In genomic region chr4:552059-552458, GRCh38 we compare ENCODE assay signal across 28 cellular contexts. TPM values are rescaled to one million over a fixed set of nuclear protein-coding genes. Genes with fewer than 3 reads are reported as not detected.
A peak's percentile ranks its signal among the peaks of the same experiment; 100 is the strongest.
DNase-seq lines count a peak whose midpoint lies in the region; ATAC-seq, FAIRE-seq and TF ChIP-seq lines count a peak whose summit lies in the region.
"Had no signal": no experiment of that assay in that cellular context is flagged by ENCODE, and none has a peak within 500 bp of the region (broad histone marks: within the 10 kb centered on the region; RNA-seq: fewer than 3 reads in every experiment).

No MANE protein-coding gene starts in this region.

- H3K4me3 ChIP-seq in HepG2 (replicated peaks in 1 of 3; ENCODE audit: insufficient read depth in 1 of 3, low read depth in 2 of 3, low read length in 3 of 3): no peak overlapping the region
- H3K4me3 ChIP-seq in right lobe of liver: no peak overlapping the region
- H3K4me3 ChIP-seq: A549, BLaER1, GM12878 had no signal

- H2AFZ ChIP-seq in HepG2 (ENCODE audit: low read length): no peak overlapping the region

- H3K27ac ChIP-seq in HepG2 (ENCODE audit: extremely low read length, insufficient read depth, low read length) (no peak overlapping the region), right lobe of liver (no peak overlapping the region)
- H3K27ac ChIP-seq: 22Rv1, A549, BLaER1 had no signal

- H4K20me1 ChIP-seq in HepG2 (ENCODE audit: insufficient read depth, low read length): no peaks in the 10 kb centered on the region
- H4K20me1 ChIP-seq: BLaER1 had no signal

- TF ChIP-seq RAD21 in HepG2 (CRISPR knock-in tag; IDR thresholded peaks at IDR 0.05): no peak

- WGBS in HepG2 (ENCODE audit: low lambda C conversion rate): 13% methylated on average over 6 of the region's 6 CpGs
- 49% methylated on average over 6 of the region's 6 CpGs for WGBS in right lobe of liver (ENCODE audit: insufficient coverage, low coverage, low lambda C conversion rate, missing lambda C conversion rate)

- peaks cover 10 to 22% of the 10 kb centered on the region in 2 experiments; a peak in 4 of 5 replicates for H3K27me3 ChIP-seq in HepG2 (ENCODE audit: control insufficient read depth in 1 of 2, insufficient read depth in 2 of 2, low read length in 2 of 2)
- peaks cover 4 to 5% of the 10 kb centered on the region in 2 donors for H3K27me3 ChIP-seq in right lobe of liver
- H3K27me3 ChIP-seq: BLaER1 had no signal

- FAIRE-seq in HepG2 (lab: Jason Lieb, UNC): no peak
- FAIRE-seq: A549, GM12878, GM12892, GM18507 had no signal

- TF ChIP-seq EP300 in HepG2 (IDR thresholded peaks at IDR 0.05; ENCODE audit: low read depth in 2 of 2, low read length in 2 of 2) (no peak), HepG2 (CRISPR knock-in tag; IDR thresholded peaks at IDR 0.05; ENCODE audit: borderline replicate concordance) (no peak)

- no peak overlapping the region for H3K4me2 ChIP-seq in HepG2 (ENCODE audit: low read depth, low read length)
- H3K4me2 ChIP-seq: A549, BLaER1 had no signal

- in situ Hi-C loops in HepG2 (cut with HindIII; ENCODE audit: extremely low pct_ligation_motif_present, low pct_unique_long_range_greater_than_20kb): no loop called here

- TF ChIP-seq POLR2A in HepG2 (IDR thresholded peaks at IDR 0.05; ENCODE audit: insufficient read depth in 1 of 2, low read depth in 2 of 2, low read length in 2 of 2): no peak
- TF ChIP-seq POLR2A in right lobe of liver (IDR thresholded peaks at IDR 0.05): no peak

- no peak overlapping the region for H3K9ac ChIP-seq in HepG2 (ENCODE audit: insufficient read depth, low read depth, low read length)
- H3K9ac ChIP-seq: BLaER1 had no signal

- intact Hi-C loops in HepG2 (cut with micrococcal nuclease; ENCODE audit: unreplicated experiment) (no loop called here), right lobe of liver (cut with DNase I) (no loop called here)

- BruUV-seq in HepG2 (replicated peaks; lab: Mats Ljungman, UMichigan): no TSS peak

- ATAC-seq in HepG2 (no peak), right lobe of liver (no peak), left lobe of liver (no peak)
- ATAC-seq: A549, GM12878 had no signal

- no peaks in the 10 kb centered on the region for H3K79me2 ChIP-seq in HepG2 (ENCODE audit: insufficient read depth, low read length)

- CTCF ChIA-PET in HepG2 (lab: Yijun Ruan, JAX; ENCODE audit: low intra/inter-chr PET ratio, low total read pairs): no interaction called here

- H3K4me1 ChIP-seq in HepG2 (ENCODE audit: insufficient read depth, low read length): no peaks in the 10 kb centered on the region
- no peaks in the 10 kb centered on the region for H3K4me1 ChIP-seq in right lobe of liver
- H3K4me1 ChIP-seq: A549, BE2C, BLaER1 had no signal

- no peaks in the 10 kb centered on the region for H3K36me3 ChIP-seq in HepG2 (replicated peaks in 1 of 2; ENCODE audit: control insufficient read depth in 1 of 2, insufficient read depth in 2 of 2, low read length in 2 of 2)
- H3K36me3 ChIP-seq in right lobe of liver: no peaks in the 10 kb centered on the region
- H3K36me3 ChIP-seq: BE2C, BLaER1 had no signal

- peak; percentile 27 for DNase-seq in DMS 273 (lab: John Stamatoyannopoulos, UW; ENCODE audit: unreplicated experiment)
- DNase-seq in DMS 273 treated with DMSO at 0.1 percent for 48 hours (lab: John Stamatoyannopoulos, UW): no peak
- no peak for DNase-seq in HepG2 (ENCODE audit: low spot score)
- DNase-seq in right lobe of liver: no peak
- DNase-seq in left lobe of liver (ENCODE audit: low spot score): peak; percentile 3
- no peak for DNase-seq in AG20443 (ENCODE audit: low spot score)
- DNase-seq in retina: no peak
- DNase-seq: BE2C; C1 segment of cervical spinal cord; CD4-positive, alpha-beta memory T cell; CD4-positive, CD25-positive, alpha-beta regulatory T cell; CD8-positive, alpha-beta memory T cell; COR-L47; DMS153; DMS53; DMS79; DND-41; EL; GDM1 had no signal

- H3K9me3 ChIP-seq in HepG2 (ENCODE audit: low read length) (no peaks in the 10 kb centered on the region), right lobe of liver (no peaks in the 10 kb centered on the region)
- H3K9me3 ChIP-seq: BE2C had no signal

- POLR2A ChIA-PET in HepG2 (lab: Yijun Ruan, JAX): no interaction called here

- no peak for TF ChIP-seq CTCF in HepG2 (CRISPR knock-in tag; IDR thresholded peaks at IDR 0.05)
- no peak for TF ChIP-seq CTCF in right lobe of liver (IDR thresholded peaks at IDR 0.05)

RNA-seq across cellular contexts. Expression of gene TMEM271, which starts 24.0 kb away (rescaled TPM):
- total RNA-seq in HepG2 (2016; rRNA removed; fragmentation: Illumina TruSeq; extraction: Trizol): not detected in 2 replicates
- total RNA-seq in HepG2 (2016; cell fraction: cytosol; rRNA removed; fragmentation: Illumina TruSeq; extraction: Trizol; ENCODE audit: low read depth): not detected in 2 replicates
- not detected in 2 replicates for total RNA-seq in HepG2 (2016; cell fraction: insoluble cytoplasmic fraction; rRNA removed; fragmentation: Illumina TruSeq; extraction: Trizol)
- total RNA-seq in HepG2 (2016; cell fraction: membrane; rRNA removed; fragmentation: Illumina TruSeq; extraction: Trizol): not detected in 2 replicates
- total RNA-seq in HepG2 (2016; cell fraction: nucleus; rRNA removed; fragmentation: Illumina TruSeq; extraction: Trizol): not detected in 2 replicates
- polyA plus RNA-seq in HepG2 (2011; rRNA removed): not detected in 2 replicates
- polyA plus RNA-seq in HepG2 (2011; cell fraction: cytosol; rRNA removed): 0.04 TPM in 1 of 2 replicates, not detected in the other
- polyA plus RNA-seq in HepG2 (2011; cell fraction: nucleus; rRNA removed): not detected in 2 replicates
- 0.05 TPM in 1 of 2 replicates, not detected in the other for polyA plus RNA-seq in HepG2 (2012)
- polyA plus RNA-seq in HepG2 (2016; cell fraction: cytosol; fragmentation: Illumina TruSeq; extraction: Trizol; ENCODE audit: low read depth): not detected in 2 replicates
- polyA plus RNA-seq in HepG2 (2016; cell fraction: insoluble cytoplasmic fraction; fragmentation: Illumina TruSeq; extraction: Trizol; ENCODE audit: low read depth): not detected in 2 replicates
- polyA plus RNA-seq in HepG2 (2016; cell fraction: membrane; fragmentation: Illumina TruSeq; extraction: Trizol; ENCODE audit: low read depth): not detected in 2 replicates
- not detected in 2 replicates for polyA plus RNA-seq in HepG2 (2016; cell fraction: nucleus; fragmentation: Illumina TruSeq; extraction: Trizol; ENCODE audit: insufficient read depth, low read depth)
- not detected in 2 replicates for polyA minus RNA-seq in HepG2 (2011; rRNA and poly(A)+ RNA removed; ENCODE audit: low replicate concordance)
- not detected in 2 replicates for polyA minus RNA-seq in HepG2 (2011; cell fraction: cytosol; rRNA and poly(A)+ RNA removed)
- not detected in 2 replicates for polyA minus RNA-seq in HepG2 (2011; cell fraction: nucleus; rRNA and poly(A)+ RNA removed)
- not detected for total RNA-seq in right lobe of liver
- total RNA-seq in left lobe of liver: not detected
- total RNA-seq: A172; CD4-positive, alpha-beta memory T cell; CD4-positive, CD25-positive, alpha-beta regulatory T cell; CD8-positive, alpha-beta memory T cell; Daoy; GM12878 had no signal
- polyA plus RNA-seq: A549; CD14-positive monocyte; CD4-positive, alpha-beta memory T cell; CD4-positive, CD25-positive, alpha-beta regulatory T cell; CD8-positive, alpha-beta memory T cell; GM12878 had no signal

RNA-seq across cellular contexts. Expression of gene PIGG, which starts 53.0 kb away (rescaled TPM):
- total RNA-seq in HepG2 (2016; rRNA removed; fragmentation: Illumina TruSeq; extraction: Trizol) (15.2 and 34.4 TPM in 2 replicates), right lobe of liver (10 to 100 TPM; 16.4 to 23.1 (median 19.9) TPM), left lobe of liver (19.4 TPM)
- 7.6 and 8.9 TPM in 2 replicates for total RNA-seq in HepG2 (2016; cell fraction: cytosol; rRNA removed; fragmentation: Illumina TruSeq; extraction: Trizol; ENCODE audit: low read depth)
- 13.6 and 34.0 TPM in 2 replicates for total RNA-seq in HepG2 (2016; cell fraction: insoluble cytoplasmic fraction; rRNA removed; fragmentation: Illumina TruSeq; extraction: Trizol)
- 11.8 and 14.1 TPM in 2 replicates for total RNA-seq in HepG2 (2016; cell fraction: membrane; rRNA removed; fragmentation: Illumina TruSeq; extraction: Trizol)
- total RNA-seq in HepG2 (2016; cell fraction: nucleus; rRNA removed; fragmentation: Illumina TruSeq; extraction: Trizol): 49.2 and 56.6 TPM in 2 replicates
- polyA plus RNA-seq in HepG2 (2011; rRNA removed): 48.9 and 49.7 TPM in 2 replicates
- polyA plus RNA-seq in HepG2 (2011; cell fraction: cytosol; rRNA removed): 22.7 and 24.8 TPM in 2 replicates
- 174 and 175 TPM in 2 replicates for polyA plus RNA-seq in HepG2 (2011; cell fraction: nucleus; rRNA removed)
- 26.4 and 37.4 TPM in 2 replicates for polyA plus RNA-seq in HepG2 (2012)
- 3.8 and 4.2 TPM in 2 replicates for polyA plus RNA-seq in HepG2 (2016; cell fraction: cytosol; fragmentation: Illumina TruSeq; extraction: Trizol; ENCODE audit: low read depth)
- 10.8 and 13.5 TPM in 2 replicates for polyA plus RNA-seq in HepG2 (2016; cell fraction: insoluble cytoplasmic fraction; fragmentation: Illumina TruSeq; extraction: Trizol; ENCODE audit: low read depth)
- polyA plus RNA-seq in HepG2 (2016; cell fraction: membrane; fragmentation: Illumina TruSeq; extraction: Trizol; ENCODE audit: low read depth): 7.6 and 7.7 TPM in 2 replicates
- 84.5 and 84.7 TPM in 2 replicates for polyA plus RNA-seq in HepG2 (2016; cell fraction: nucleus; fragmentation: Illumina TruSeq; extraction: Trizol; ENCODE audit: insufficient read depth, low read depth)
- 58.1 and 71.6 TPM in 2 replicates for polyA minus RNA-seq in HepG2 (2011; rRNA and poly(A)+ RNA removed; ENCODE audit: low replicate concordance)
- polyA minus RNA-seq in HepG2 (2011; cell fraction: cytosol; rRNA and poly(A)+ RNA removed): 14.6 and 15.7 TPM in 2 replicates
- 111 and 114 TPM in 2 replicates for polyA minus RNA-seq in HepG2 (2011; cell fraction: nucleus; rRNA and poly(A)+ RNA removed)

RNA-seq across cellular contexts. Expression of gene ZNF721, which starts 53.1 kb away (rescaled TPM):
- total RNA-seq in HepG2 (2016; rRNA removed; fragmentation: Illumina TruSeq; extraction: Trizol) (22.1 and 30.8 TPM in 2 replicates), right lobe of liver (10 to 100 TPM in 3 of 6 experiments, 1 to 10 TPM in 3; 7.1 to 12.7 (median 10.0) TPM), left lobe of liver (9.4 TPM)
- total RNA-seq in HepG2 (2016; cell fraction: cytosol; rRNA removed; fragmentation: Illumina TruSeq; extraction: Trizol; ENCODE audit: low read depth): 5.8 and 6.7 TPM in 2 replicates
- total RNA-seq in HepG2 (2016; cell fraction: insoluble cytoplasmic fraction; rRNA removed; fragmentation: Illumina TruSeq; extraction: Trizol): 19.8 and 25.5 TPM in 2 replicates
- 9.7 and 10.0 TPM in 2 replicates for total RNA-seq in HepG2 (2016; cell fraction: membrane; rRNA removed; fragmentation: Illumina TruSeq; extraction: Trizol)
- total RNA-seq in HepG2 (2016; cell fraction: nucleus; rRNA removed; fragmentation: Illumina TruSeq; extraction: Trizol): 52.2 and 56.6 TPM in 2 replicates
- 7.3 and 8.5 TPM in 2 replicates for polyA plus RNA-seq in HepG2 (2011; rRNA removed)
- 4.1 and 5.4 TPM in 2 replicates for polyA plus RNA-seq in HepG2 (2011; cell fraction: cytosol; rRNA removed)
- 9.3 and 11.0 TPM in 2 replicates for polyA plus RNA-seq in HepG2 (2011; cell fraction: nucleus; rRNA removed)
- polyA plus RNA-seq in HepG2 (2012): 15.8 and 19.1 TPM in 2 replicates
- polyA plus RNA-seq in HepG2 (2016; cell fraction: cytosol; fragmentation: Illumina TruSeq; extraction: Trizol; ENCODE audit: low read depth): 3.4 and 4.8 TPM in 2 replicates
- 17.6 and 19.7 TPM in 2 replicates for polyA plus RNA-seq in HepG2 (2016; cell fraction: insoluble cytoplasmic fraction; fragmentation: Illumina TruSeq; extraction: Trizol; ENCODE audit: low read depth)
- 3.4 and 3.9 TPM in 2 replicates for polyA plus RNA-seq in HepG2 (2016; cell fraction: membrane; fragmentation: Illumina TruSeq; extraction: Trizol; ENCODE audit: low read depth)
- 46.6 and 52.5 TPM in 2 replicates for polyA plus RNA-seq in HepG2 (2016; cell fraction: nucleus; fragmentation: Illumina TruSeq; extraction: Trizol; ENCODE audit: insufficient read depth, low read depth)
- 9.2 and 12.5 TPM in 2 replicates for polyA minus RNA-seq in HepG2 (2011; rRNA and poly(A)+ RNA removed; ENCODE audit: low replicate concordance)
- 8.0 and 10.3 TPM in 2 replicates for polyA minus RNA-seq in HepG2 (2011; cell fraction: cytosol; rRNA and poly(A)+ RNA removed)
- 63.2 and 68.8 TPM in 2 replicates for polyA minus RNA-seq in HepG2 (2011; cell fraction: nucleus; rRNA and poly(A)+ RNA removed)

Comparison
In these comparisons a context has a peak if more than half of its experiments do, and no peak if none do; other contexts are left out.
1. DNase-seq: peak in DMS 273 (single experiment) and left lobe of liver (single experiment); none in DMS 273 treated with DMSO at 0.1 percent for 48 hours (single experiment), HepG2 (single experiment), right lobe of liver (0 of 3), AG20443 (single experiment) and retina (single experiment).